ENCODE assay signal across 10 cellular contexts in genomic region chr5:40551706-40552557, GRCh38.
DNase-seq lines count a peak whose midpoint lies in the region; ATAC-seq, FAIRE-seq and TF ChIP-seq lines count a peak whose summit lies in the region.
"Had no signal": no experiment of that assay in that cellular context is flagged by ENCODE, and none has a peak within 500 bp of the region (broad histone marks: within the 10 kb centered on the region; RNA-seq: fewer than 3 reads in every experiment).

No MANE protein-coding gene starts in this region.

- peaks cover 15% of the 10 kb centered on the region for H3K4me1 Mint-ChIP-seq in activated T-helper 17 cell treated with anti-CD3 and anti-CD28 coated beads, Interleukin-2, amount 50 U/mL, for 72 hours

- ATAC-seq in activated T-helper 17 cell treated with anti-CD3 and anti-CD28 coated beads, Interleukin-2, amount 50 U/mL, for 72 hours (replicated peaks), result peak; percentile 65
- no peak for ATAC-seq in thoracic aorta (ENCODE audit: insufficient number of reproducible peaks, low FRiP score, low read depth)

- no peaks in the 10 kb centered on the region for H3K36me3 ChIP-seq in thoracic aorta

- no peaks in the 10 kb centered on the region for H3K36me3 Mint-ChIP-seq in activated T-helper 17 cell treated with anti-CD3 and anti-CD28 coated beads, Interleukin-2, amount 50 U/mL, for 72 hours (ENCODE audit: low read depth)
- H3K36me3 Mint-ChIP-seq: activated naive CD8-positive, alpha-beta T cell had no signal

- H3K27ac Mint-ChIP-seq in activated T-helper 17 cell treated with anti-CD3 and anti-CD28 coated beads, Interleukin-2, amount 50 U/mL, for 72 hours, result no peak overlapping the region
- H3K27ac Mint-ChIP-seq: activated naive CD8-positive, alpha-beta T cell had no signal

- H3K4me3 ChIP-seq in HFF-Myc (replicated peaks; ENCODE audit: low read depth, low read length) (no peak overlapping the region), thoracic aorta (no peak overlapping the region)

- H3K9me3 Mint-ChIP-seq in activated T-helper 17 cell treated with anti-CD3 and anti-CD28 coated beads, Interleukin-2, amount 50 U/mL, for 72 hours, result no peaks in the 10 kb centered on the region

- H3K27me3 ChIP-seq in thoracic aorta (replicated peaks; ENCODE audit: insufficient read depth), result no peaks in the 10 kb centered on the region

- TF ChIP-seq CTCF in HFF-Myc (IDR thresholded peaks at IDR 0.05; ENCODE audit: low read depth, low read length, missing control alignments) (no peak), thoracic aorta (IDR thresholded peaks at IDR 0.05) (no peak), D721Med (IDR thresholded peaks at IDR 0.05; ENCODE audit: insufficient read depth, missing control alignments) (no peak)

- no peak overlapping the region for H3K4me3 Mint-ChIP-seq in activated T-helper 17 cell treated with anti-CD3 and anti-CD28 coated beads, Interleukin-2, amount 50 U/mL, for 72 hours
- H3K4me3 Mint-ChIP-seq: activated naive CD8-positive, alpha-beta T cell had no signal

- H3K27ac ChIP-seq in thoracic aorta, result peak overlapping the region; percentile 8 to 53
- H3K27ac ChIP-seq: VCaP had no signal

- peaks cover 7% of the 10 kb centered on the region in 2 donors for H3K4me1 ChIP-seq in thoracic aorta (ENCODE audit: control insufficient read depth in 1 of 2, low read depth in 2 of 2)

- no peaks in the 10 kb centered on the region for H3K27me3 Mint-ChIP-seq in activated T-helper 17 cell treated with anti-CD3 and anti-CD28 coated beads, Interleukin-2, amount 50 U/mL, for 72 hours
- H3K27me3 Mint-ChIP-seq: activated naive CD8-positive, alpha-beta T cell had no signal

- DNase-seq in HFF-Myc (ENCODE audit: extremely low read depth, low read depth) (peak; percentile 75), glomerular visceral epithelial cell (ENCODE audit: extremely low spot score) (peak; percentile 88), thoracic aorta (ENCODE audit: low spot score) (no peak), middle frontal gyrus (ENCODE audit: extremely low spot score, low spot score) (no peak), D721Med (ENCODE audit: insufficient read length, low spot score) (no peak), NCI-H1417 (lab: John Stamatoyannopoulos, UW) (no peak)
- DNase-seq: NCI-H446 treated with DMSO at 0.1 percent for 48 hours had no signal

- no peak for FAIRE-seq in D721Med (lab: Jason Lieb, UNC)

- no peaks in the 10 kb centered on the region for H3K9me3 ChIP-seq in thoracic aorta

Comparison
In these comparisons a context has a peak if more than half of its experiments do, and no peak if none do; other contexts are left out.
1. DNase-seq: peak in HFF-Myc (single experiment) and glomerular visceral epithelial cell (single experiment); none in thoracic aorta (single experiment), middle frontal gyrus (single experiment), D721Med (single experiment) and NCI-H1417 (0 of 3).